Comparison of ENCODE assay signal across 8 cellular contexts in the genomic region with DNA sequence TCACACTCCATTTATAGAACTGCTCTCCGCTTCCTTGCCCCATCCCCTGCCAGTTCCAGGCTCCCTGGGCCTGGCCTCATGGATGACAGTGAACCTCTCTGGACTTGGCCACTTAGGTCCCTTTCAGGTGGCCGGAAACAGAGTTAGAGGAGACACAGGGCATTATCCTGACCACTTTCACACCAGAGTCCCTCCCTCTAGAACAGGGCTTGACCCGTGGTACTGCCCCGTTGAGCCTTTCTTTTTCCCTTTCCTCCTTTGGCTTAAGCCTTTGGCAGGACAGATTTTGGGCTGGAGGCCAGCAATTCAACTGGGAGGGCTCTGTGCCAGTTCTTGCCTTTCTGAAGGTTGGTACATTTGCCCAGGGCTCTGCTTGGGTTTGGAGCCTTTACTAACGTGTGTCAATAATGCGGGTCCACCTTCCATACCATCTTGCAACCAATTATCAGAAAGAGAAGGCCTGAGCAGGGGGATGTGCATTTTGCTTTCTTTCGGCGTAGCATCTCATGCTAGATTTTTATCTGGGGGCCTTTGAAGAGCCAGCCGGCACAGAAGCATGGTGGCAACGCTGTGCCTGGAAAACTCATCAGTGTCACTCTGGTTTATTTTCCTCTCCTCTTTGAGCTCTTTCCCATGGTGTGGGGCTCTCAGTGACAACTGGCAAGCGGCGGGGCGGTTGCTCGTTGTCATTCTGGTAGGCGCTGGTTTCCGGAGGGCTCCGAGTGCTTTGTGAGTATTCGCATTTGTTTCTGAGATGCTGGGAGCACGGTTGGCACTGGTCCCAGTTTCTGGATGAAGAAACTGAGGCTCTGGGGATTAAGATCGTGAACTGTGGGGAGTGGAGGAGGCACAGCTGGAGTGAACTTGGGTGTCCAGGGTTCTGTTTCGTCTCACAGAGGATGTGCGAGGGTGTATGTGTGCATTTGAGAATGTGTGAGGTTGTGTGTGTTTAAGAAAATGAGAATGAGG. TPM values are rescaled to one million over a fixed set of nuclear protein-coding genes. Genes with fewer than 3 reads are reported as not detected.
DNase-seq lines count a peak whose midpoint lies in the region; ATAC-seq, FAIRE-seq and TF ChIP-seq lines count a peak whose summit lies in the region.

No MANE protein-coding gene starts in this region.

- no peak for ATAC-seq in GM18907 (IDR thresholded peaks at IDR 0.05; ENCODE audit: unreplicated experiment)

- WGBS in esophagus squamous epithelium, 2 donors = 51 to 54% methylated on average over 13 to 21 of the region's 22 CpGs

- no peak overlapping the region for H3K9ac ChIP-seq in Karpas-422 (ENCODE audit: low read length)

- H3K27ac ChIP-seq in RWPE1 (peak overlapping the region; percentile 98), esophagus squamous epithelium (peak overlapping the region; percentile 80 to 95 (median 88)), osteoblast (ENCODE audit: low read depth, low read length) (no peak overlapping the region), Karpas-422 (ENCODE audit: low read length) (no peak overlapping the region)

- no peak for TF ChIP-seq POLR2A in esophagus squamous epithelium (IDR thresholded peaks at IDR 0.05)

- H3K4me1 ChIP-seq in esophagus squamous epithelium (peaks cover 66 to 89% (median 76%) of the 10 kb centered on the region in 3 donors), osteoblast (ENCODE audit: insufficient read depth, low read length) (peaks cover 43% of the 10 kb centered on the region), Karpas-422 (ENCODE audit: low read length) (peaks cover 9% of the 10 kb centered on the region)

- CTCF ChIA-PET in RWPE1 (lab: Yijun Ruan, JAX) = no interaction called here

- no peaks in the 10 kb centered on the region for H3K9me2 ChIP-seq in Karpas-422 (replicated peaks; ENCODE audit: insufficient read depth, low read length)

- peaks cover 0 to 22% (median 0%) of the 10 kb centered on the region in 3 donors for H3K36me3 ChIP-seq in esophagus squamous epithelium
- H3K36me3 ChIP-seq in osteoblast (ENCODE audit: insufficient read depth, low read length) = peaks cover 10% of the 10 kb centered on the region
- H3K36me3 ChIP-seq in Karpas-422 (ENCODE audit: insufficient read depth, low read length) = peaks cover 4% of the 10 kb centered on the region; the same call in 1 of the 2 replicates

- FAIRE-seq in GM19239 (lab: Jason Lieb, UNC) = no peak

- H2AFZ ChIP-seq in osteoblast (ENCODE audit: low read length) (no peak overlapping the region), Karpas-422 (ENCODE audit: low read length) (no peak overlapping the region)

- H3K79me2 ChIP-seq in osteoblast (ENCODE audit: insufficient read depth, low read length) (peaks cover 4% of the 10 kb centered on the region), Karpas-422 (ENCODE audit: low read length) (peaks cover 25% of the 10 kb centered on the region; the same call in 1 of the 2 replicates)

- H3K27me3 ChIP-seq in esophagus squamous epithelium = no peaks in the 10 kb centered on the region
- H3K27me3 ChIP-seq in osteoblast (ENCODE audit: insufficient read depth, low read length) = no peaks in the 10 kb centered on the region
- no peaks in the 10 kb centered on the region for H3K27me3 ChIP-seq in Karpas-422 (ENCODE audit: low read length)

- H3K9me3 ChIP-seq in esophagus squamous epithelium = no peaks in the 10 kb centered on the region
- no peaks in the 10 kb centered on the region for H3K9me3 ChIP-seq in osteoblast (ENCODE audit: low read depth, low read length)
- H3K9me3 ChIP-seq in Karpas-422 (ENCODE audit: low read length) = no peaks in the 10 kb centered on the region

- H3K4me2 ChIP-seq in osteoblast (ENCODE audit: insufficient read depth, low read length) = no peak overlapping the region
- no peak overlapping the region for H3K4me2 ChIP-seq in Karpas-422 (ENCODE audit: low read depth, low read length, poor library complexity, severe bottlenecking)

- peak; percentile 39 for DNase-seq in DMS153 (lab: John Stamatoyannopoulos, UW)
- DNase-seq in RWPE1 (ENCODE audit: low spot score) = peak; percentile 37
- DNase-seq in esophagus squamous epithelium (lab: John Stamatoyannopoulos, UW) = no peak
- peak; percentile 49 for DNase-seq in osteoblast (ENCODE audit: insufficient read length, low spot score, missing footprints)
- no peak for DNase-seq in Karpas-422
- no peak for DNase-seq in GM19239 (ENCODE audit: insufficient read length, low spot score)
- no peak for DNase-seq in stimulated activated CD4-positive, alpha-beta T cell treated with anti-CD3 and anti-CD28 coated beads, Interleukin-4, amount 100 ng/mL, for 1 hour

- intact Hi-C loops in esophagus squamous epithelium (cut with DNase I) = no loop called here

- peak overlapping the region in 3 of 4 donors; percentile 14 to 36 (median 21) for H3K4me3 ChIP-seq in esophagus squamous epithelium
- H3K4me3 ChIP-seq in osteoblast (ENCODE audit: insufficient read depth, low read length) = no peak overlapping the region
- H3K4me3 ChIP-seq in Karpas-422 (ENCODE audit: low read length) = no peak overlapping the region

- H4K20me1 ChIP-seq in osteoblast (ENCODE audit: insufficient read depth, low read length) (peaks cover 6% of the 10 kb centered on the region), Karpas-422 (ENCODE audit: insufficient read depth, low read depth, low read length) (no peaks in the 10 kb centered on the region)

- POLR2A ChIA-PET in RWPE1 (lab: Yijun Ruan, JAX; ENCODE audit: low non-redundant PET) = no interaction called here

- no peak for TF ChIP-seq CTCF in RWPE1 (conservative IDR thresholded peaks at IDR 0.05; ENCODE audit: low read depth)
- no peak for TF ChIP-seq CTCF in esophagus squamous epithelium (IDR thresholded peaks at IDR 0.05)
- TF ChIP-seq CTCF in osteoblast (IDR thresholded peaks at IDR 0.05; ENCODE audit: extremely low read depth, low read depth, low read length) = no peak

RNA-seq across cellular contexts. Expression of a gene that starts 23.0 kb away (rescaled TPM):
- total RNA-seq in esophagus squamous epithelium (10 to 100 TPM; 15.5 to 48.8 (median 34.5) TPM), osteoblast (25.7 and 28.9 TPM in 2 replicates)
- total RNA-seq in Karpas-422 (2014; rRNA removed; shearing (Covaris generic); ENCODE audit: low replicate concordance) = 43.9 and 46.4 TPM in 2 replicates

RNA-seq across cellular contexts. Expression of a gene that starts 58.8 kb away (rescaled TPM):
- 10 to 100 TPM; 17.0 to 30.0 (median 20.3) TPM for total RNA-seq in esophagus squamous epithelium
- 20.0 and 22.4 TPM in 2 replicates for total RNA-seq in osteoblast
- total RNA-seq in Karpas-422 (2014; rRNA removed; shearing (Covaris generic); ENCODE audit: low replicate concordance) = 34.3 and 47.3 TPM in 2 replicates

RNA-seq across cellular contexts. Expression of a gene that starts 59.0 kb away (rescaled TPM):
- 10 to 100 TPM; 35.3 to 80.5 (median 65.2) TPM for total RNA-seq in esophagus squamous epithelium
- 40.2 and 49.5 TPM in 2 replicates for total RNA-seq in osteoblast
- total RNA-seq in Karpas-422 (2014; rRNA removed; shearing (Covaris generic); ENCODE audit: low replicate concordance) = 28.2 and 81.5 TPM in 2 replicates

Comparison
In these comparisons a context has a peak if more than half of its experiments do, and no peak if none do; other contexts are left out.
1. DNase-seq: peak in DMS153 (single experiment), RWPE1 (single experiment) and osteoblast (single experiment); none in esophagus squamous epithelium (single experiment), Karpas-422 (single experiment), GM19239 (single experiment) and stimulated activated CD4-positive, alpha-beta T cell treated with anti-CD3 and anti-CD28 coated beads, Interleukin-4, amount 100 ng/mL, for 1 hour (single experiment).
2. H3K27ac ChIP-seq: peak in RWPE1 (single experiment) and esophagus squamous epithelium (4 of 4); none in osteoblast (single experiment) and Karpas-422 (single experiment).
3. H3K4me3 ChIP-seq: peak in esophagus squamous epithelium (3 of 4); none in osteoblast (single experiment) and Karpas-422 (single experiment).